13 cellular contexts compared by ENCODE assay signal in genomic region chr4:189974056-189974455, GRCh38. TPM values are rescaled to one million over a fixed set of nuclear protein-coding genes. Genes with fewer than 3 reads are reported as not detected.
DNase-seq lines count a peak whose midpoint lies in the region; ATAC-seq and TF ChIP-seq lines count a peak whose summit lies in the region.
"Had no signal": no experiment of that assay in that cellular context is flagged by ENCODE, and none has a peak within 500 bp of the region (broad histone marks: within the 10 kb centered on the region; RNA-seq: fewer than 3 reads in every experiment).

No MANE protein-coding gene starts in this region.

- ATAC-seq in HG02938 (IDR thresholded peaks at IDR 0.05; ENCODE audit: unreplicated experiment), result no peak
- ATAC-seq in stimulated activated naive B cell treated with anti-CD40 and anti-IgM and Interleukin-4, amounts not matched to agents 10 μg/mL and 1 μg/mL and 100 μg/mL, for 72 hours (replicated peaks), result no peak

- H3K36me3 Mint-ChIP-seq in T-helper 2 cell treated with Interferon-gamma antibody and Interleukin-4, amounts not matched to agents 5 μg/mL and 100 μg/mL, for 36 hours (ENCODE audit: low read depth), result no peaks in the 10 kb centered on the region
- H3K36me3 Mint-ChIP-seq in stimulated activated naive B cell treated with anti-CD40 and anti-IgM and Interleukin-4, amounts not matched to agents 10 μg/mL and 1 μg/mL and 100 μg/mL, for 72 hours, result no peaks in the 10 kb centered on the region

- H3K4me1 Mint-ChIP-seq in T-helper 2 cell treated with Interferon-gamma antibody and Interleukin-4, amounts not matched to agents 5 μg/mL and 100 μg/mL, for 36 hours (ENCODE audit: low read depth), result no peaks in the 10 kb centered on the region
- H3K4me1 Mint-ChIP-seq in stimulated activated naive B cell treated with anti-CD40 and anti-IgM and Interleukin-4, amounts not matched to agents 10 μg/mL and 1 μg/mL and 100 μg/mL, for 72 hours, result peaks cover 3 to 4% of the 10 kb centered on the region in 2 donors
- H3K4me1 Mint-ChIP-seq: nephron progenitor cell had no signal

- DNase-seq in BE2C (peak; percentile 30), H7 (peak; percentile 31), SK-MEL-5 (ENCODE audit: low read depth, low spot score) (peak; percentile 68), iPS-NIHi11 (ENCODE audit: low spot score) (peak; percentile 20), putamen (ENCODE audit: low spot score) (no peak)
- no peak for DNase-seq in T-helper 2 cell treated with Interferon-gamma antibody and Interleukin-4, amounts not matched to agents 5 μg/mL and 100 μg/mL, for 36 hours (ENCODE audit: low spot score)
- DNase-seq in stimulated activated naive B cell treated with anti-CD40 and anti-IgM and Interleukin-4, amounts not matched to agents 10 μg/mL and 1 μg/mL and 100 μg/mL, for 72 hours, result no peak
- DNase-seq: activated gamma-delta T cell treated with Interleukin-2 at 50 U/mL for 16 hours; NCI-H2107; nephron progenitor cell; stimulated activated CD4-positive, alpha-beta T cell treated with anti-CD3 and anti-CD28 coated beads, Interleukin-1b, Interleukin-23, amount 100 ng/mL, for 48 hours had no signal

- H3K27ac Mint-ChIP-seq in T-helper 2 cell treated with Interferon-gamma antibody and Interleukin-4, amounts not matched to agents 5 μg/mL and 100 μg/mL, for 36 hours, result no peak overlapping the region
- H3K27ac Mint-ChIP-seq in stimulated activated naive B cell treated with anti-CD40 and anti-IgM and Interleukin-4, amounts not matched to agents 10 μg/mL and 1 μg/mL and 100 μg/mL, for 72 hours, result no peak overlapping the region
- H3K27ac Mint-ChIP-seq: dendritic cell treated with granulocyte-macrophage colony-stimulating factor and Interleukin-4, amounts not matched to agents 40 ng/mL and 50 ng/mL, for 4 days; nephron progenitor cell had no signal

- H3K9me3 Mint-ChIP-seq in T-helper 2 cell treated with Interferon-gamma antibody and Interleukin-4, amounts not matched to agents 5 μg/mL and 100 μg/mL, for 36 hours, result no peaks in the 10 kb centered on the region
- peaks cover 0 to 4% of the 10 kb centered on the region in 2 donors for H3K9me3 Mint-ChIP-seq in stimulated activated naive B cell treated with anti-CD40 and anti-IgM and Interleukin-4, amounts not matched to agents 10 μg/mL and 1 μg/mL and 100 μg/mL, for 72 hours
- H3K9me3 Mint-ChIP-seq: dendritic cell treated with granulocyte-macrophage colony-stimulating factor and Interleukin-4, amounts not matched to agents 40 ng/mL and 50 ng/mL, for 4 days had no signal

- H3K4me3 ChIP-seq in BE2C (ENCODE audit: low read depth, low read length) (no peak overlapping the region), H7 (ENCODE audit: insufficient read depth, low read depth, low read length) (no peak overlapping the region)

- H3K9me3 ChIP-seq in BE2C, result no peaks in the 10 kb centered on the region

- TF ChIP-seq CTCF in BE2C (IDR thresholded peaks at IDR 0.05; ENCODE audit: low read depth, low read length), result peak; percentile 56

- H3K4me1 ChIP-seq in BE2C, result no peaks in the 10 kb centered on the region

- in situ Hi-C loops in SK-MEL-5 (cut with HindIII; ENCODE audit: low pct_unique_long_range_greater_than_20kb, low sequenced_read_pairs), result no loop called here

- H3K36me3 ChIP-seq in BE2C (no peaks in the 10 kb centered on the region), H7 (replicated peaks; ENCODE audit: control insufficient read depth, insufficient read depth, low read length) (no peaks in the 10 kb centered on the region)

- no peaks in the 10 kb centered on the region for H3K27me3 ChIP-seq in BE2C
- no peaks in the 10 kb centered on the region for H3K27me3 ChIP-seq in H7 (ENCODE audit: control insufficient read depth, insufficient read depth, low read length)

- H3K27me3 Mint-ChIP-seq in T-helper 2 cell treated with Interferon-gamma antibody and Interleukin-4, amounts not matched to agents 5 μg/mL and 100 μg/mL, for 36 hours (ENCODE audit: low read depth), result peaks cover 5% of the 10 kb centered on the region
- peaks cover 7 to 8% of the 10 kb centered on the region in 2 donors for H3K27me3 Mint-ChIP-seq in stimulated activated naive B cell treated with anti-CD40 and anti-IgM and Interleukin-4, amounts not matched to agents 10 μg/mL and 1 μg/mL and 100 μg/mL, for 72 hours

- no peak overlapping the region for H3K4me3 Mint-ChIP-seq in T-helper 2 cell treated with Interferon-gamma antibody and Interleukin-4, amounts not matched to agents 5 μg/mL and 100 μg/mL, for 36 hours
- H3K4me3 Mint-ChIP-seq in stimulated activated naive B cell treated with anti-CD40 and anti-IgM and Interleukin-4, amounts not matched to agents 10 μg/mL and 1 μg/mL and 100 μg/mL, for 72 hours, result no peak overlapping the region
- H3K4me3 Mint-ChIP-seq: dendritic cell treated with granulocyte-macrophage colony-stimulating factor and Interleukin-4, amounts not matched to agents 40 ng/mL and 50 ng/mL, for 4 days; nephron progenitor cell had no signal

RNA-seq across cellular contexts. Expression of gene FRG1, which starts 33.4 kb away (rescaled TPM):
- 53.0 TPM for polyA plus RNA-seq in BE2C (2012; ENCODE audit: insufficient read depth, insufficient read length, low read depth)
- total RNA-seq in H7 (2014; rRNA removed; shearing (Covaris generic)), result 19.5 and 21.4 TPM in 2 replicates
- total RNA-seq in SK-MEL-5 (2014; rRNA removed; shearing (Covaris generic)), result 64.1 and 65.7 TPM in 2 replicates
- polyA plus RNA-seq in SK-MEL-5 (2015; cell fraction: cytosol; rRNA removed), result 35.5 and 45.6 TPM in 2 replicates
- polyA plus RNA-seq in SK-MEL-5 (2015; cell fraction: nucleus; rRNA removed), result 14.9 and 39.0 TPM in 2 replicates

RNA-seq across cellular contexts. Expression of gene FRG2, which starts 53.0 kb away (rescaled TPM):
- not detected for polyA plus RNA-seq in BE2C (2012; ENCODE audit: insufficient read depth, insufficient read length, low read depth)
- 0.18 TPM in 1 of 2 replicates, not detected in the other for total RNA-seq in H7 (2014; rRNA removed; shearing (Covaris generic))
- total RNA-seq in SK-MEL-5 (2014; rRNA removed; shearing (Covaris generic)), result 0.05 TPM in 1 of 2 replicates, not detected in the other
- polyA plus RNA-seq in SK-MEL-5 (2015; cell fraction: cytosol; rRNA removed), result 0.13 TPM in 1 of 2 replicates, not detected in the other
- polyA plus RNA-seq in SK-MEL-5 (2015; cell fraction: nucleus; rRNA removed), result not detected in 2 replicates

Comparison
In these comparisons a context has a peak if more than half of its experiments do, and no peak if none do; other contexts are left out.
1. DNase-seq: peak in BE2C (single experiment), H7 (single experiment), SK-MEL-5 (single experiment) and iPS-NIHi11 (single experiment); none in putamen (single experiment), T-helper 2 cell treated with Interferon-gamma antibody and Interleukin-4, amounts not matched to agents 5 μg/mL and 100 μg/mL, for 36 hours (single experiment) and stimulated activated naive B cell treated with anti-CD40 and anti-IgM and Interleukin-4, amounts not matched to agents 10 μg/mL and 1 μg/mL and 100 μg/mL, for 72 hours (single experiment).